Comparison of ENCODE assay signal across 27 cellular contexts in genomic region chr7:117979954-117980497, GRCh38.
"Had no signal": no experiment of that assay in that cellular context is flagged by ENCODE, and none has a peak within 500 bp of the region (broad histone marks: within the 10 kb centered on the region; RNA-seq: fewer than 3 reads in every experiment).

No MANE protein-coding gene starts in this region.

- H3K9me3 Mint-ChIP-seq: central memory CD8-positive, alpha-beta T cell; type B pancreatic cell had no signal

- H3K4me1 Mint-ChIP-seq: central memory CD8-positive, alpha-beta T cell; naive thymus-derived CD4-positive, alpha-beta T cell; stimulated activated effector memory CD8-positive, alpha-beta T cell treated with anti-CD3 and anti-CD28 coated beads, Interleukin-12 subunit alpha, Interleukin-12 subunit beta, amount 100 ng/mL, for 72 hours had no signal

- H3K27me3 Mint-ChIP-seq: central memory CD8-positive, alpha-beta T cell; type B pancreatic cell had no signal

- H3K27me3 ChIP-seq: esophagus muscularis mucosa, left lung, sigmoid colon, testis, tibial artery had no signal

- H3K9me3 ChIP-seq: esophagus muscularis mucosa, left lung, prostate gland, sigmoid colon, testis, tibial artery had no signal

- ATAC-seq: left cardiac atrium; left lung; naive thymus-derived CD4-positive, alpha-beta T cell; right cardiac atrium; stimulated activated effector memory CD8-positive, alpha-beta T cell treated with anti-CD3 and anti-CD28 coated beads, Interleukin-12 subunit alpha, Interleukin-12 subunit beta, amount 100 ng/mL, for 72 hours; stimulated activated naive CD8-positive, alpha-beta T cell treated with anti-CD3 and anti-CD28 coated beads, Interleukin-15, Interleukin-2, amounts not matched to agents 100 U/mL and 50 U/mL, for 24 hours had no signal

- H3K36me3 ChIP-seq: esophagus muscularis mucosa, left lung, prostate gland, sigmoid colon, tibial artery had no signal

- H3K4me1 ChIP-seq: esophagus muscularis mucosa, prostate gland, sigmoid colon, tibial artery had no signal

- FAIRE-seq: endothelial cell of umbilical vein, frontal cortex, kidney had no signal

- H3K4me3 ChIP-seq: coronary artery, esophagus muscularis mucosa, left lung, prostate gland, sigmoid colon, testis, tibial artery had no signal

- H3K4me3 Mint-ChIP-seq: central memory CD8-positive, alpha-beta T cell; naive thymus-derived CD4-positive, alpha-beta T cell; nephron; stimulated activated effector memory CD8-positive, alpha-beta T cell treated with anti-CD3 and anti-CD28 coated beads, Interleukin-12 subunit alpha, Interleukin-12 subunit beta, amount 100 ng/mL, for 72 hours; type B pancreatic cell had no signal

- H3K36me3 Mint-ChIP-seq: naive thymus-derived CD4-positive, alpha-beta T cell; stimulated activated effector memory CD8-positive, alpha-beta T cell treated with anti-CD3 and anti-CD28 coated beads, Interleukin-12 subunit alpha, Interleukin-12 subunit beta, amount 100 ng/mL, for 72 hours; type B pancreatic cell had no signal

- DNase-seq: dermis blood vessel endothelial cell; effector memory CD4-positive, alpha-beta T cell; head of caudate nucleus; kidney; left cardiac atrium; left lung; mesendoderm; midbrain; naive thymus-derived CD4-positive, alpha-beta T cell; nucleus accumbens; right cardiac atrium; sigmoid colon; stimulated activated CD4-positive, alpha-beta T cell treated with anti-CD3 and anti-CD28 coated beads, Interleukin-2, amount 100 ng/mL, for 24 hours; stimulated activated CD4-positive, alpha-beta T cell treated with anti-CD3 and anti-CD28 coated beads, Interleukin-4, amount 100 ng/mL, for 24 hours; stimulated activated naive CD8-positive, alpha-beta T cell treated with anti-CD3 and anti-CD28 coated beads, Interleukin-15, Interleukin-2, amounts not matched to agents 100 U/mL and 50 U/mL, for 24 hours; substantia nigra; testis; tibial artery had no signal

- H3K27ac ChIP-seq: coronary artery, esophagus muscularis mucosa, left lung, prostate gland, sigmoid colon, testis, tibial artery had no signal

- H3K27ac Mint-ChIP-seq: naive thymus-derived CD4-positive, alpha-beta T cell; stimulated activated effector memory CD8-positive, alpha-beta T cell treated with anti-CD3 and anti-CD28 coated beads, Interleukin-12 subunit alpha, Interleukin-12 subunit beta, amount 100 ng/mL, for 72 hours; type B pancreatic cell had no signal
